ENCODE assay signal across 26 cellular contexts in genomic region chr1:201422026-201422425, GRCh38. TPM values are rescaled to one million over a fixed set of nuclear protein-coding genes. Genes with fewer than 3 reads are reported as not detected.
DNase-seq lines count a peak whose midpoint lies in the region; ATAC-seq, FAIRE-seq and TF ChIP-seq lines count a peak whose summit lies in the region.
"Had no signal": no experiment of that assay in that cellular context is flagged by ENCODE, and none has a peak within 500 bp of the region (broad histone marks: within the 10 kb centered on the region; RNA-seq: fewer than 3 reads in every experiment).

No MANE protein-coding gene starts in this region.

- H3K4me1 ChIP-seq in BLaER1 (peaks cover 37% of the 10 kb centered on the region), IMR-90 (ENCODE audit: control insufficient read depth, insufficient read depth, low read length) (no peaks in the 10 kb centered on the region), H1 (replicated peaks in 1 of 4; ENCODE audit: control insufficient read depth in 3 of 4, insufficient read depth in 4 of 4, low read length in 3 of 4) (peaks cover 0 to 10% (median 0%) of the 10 kb centered on the region in 4 experiments; a peak in 1 of 7 replicates), psoas muscle (peaks cover 39% of the 10 kb centered on the region)

- no TSS peak for BruUV-seq in IMR-90 (replicated peaks; lab: Mats Ljungman, UMichigan)

- H4K91ac ChIP-seq in IMR-90 (ENCODE audit: insufficient read depth, low read depth, low read length) (no peak overlapping the region), H1 (replicated peaks; ENCODE audit: insufficient read length, low read length) (no peak overlapping the region)

- DNase-seq in IMR-90 (no peak), H1 (ENCODE audit: low read depth in 1 of 2, low spot score in 2 of 2) (no peak), psoas muscle (no peak), AG20443 (ENCODE audit: low spot score) (no peak), midbrain (lab: John Stamatoyannopoulos, UW) (no peak)
- no peak for DNase-seq in activated T-cell treated with anti-CD3 and anti-CD28 coated beads, Interleukin-2, amount 50 U/mL, for 48 hours
- DNase-seq in activated naive CD8-positive, alpha-beta T cell treated with anti-CD3 and anti-CD28 coated beads, Interleukin-2, amount 50 U/mL, for 24 hours, result no peak
- DNase-seq: AML-193; CD8-positive, alpha-beta memory T cell; DMS 273 treated with DMSO at 0.1 percent for 48 hours; DMS79; GF-D8; NCI-H1092; NCI-H1417 treated with DMSO at 0.1 percent for 48 hours; NCI-H2081; NCI-H524 treated with DMSO at 0.1 percent for 48 hours; Right ventricle myocardium superior; RPMI8226 had no signal

- H3K27me3 Mint-ChIP-seq in activated naive CD8-positive, alpha-beta T cell treated with anti-CD3 and anti-CD28 coated beads, Interleukin-2, amount 50 U/mL, for 24 hours, result peaks cover 8% of the 10 kb centered on the region

- CTCF ChIA-PET in IMR-90 (lab: Yijun Ruan, JAX), result interaction anchor here (0.6 to 3.5 kb wide), 2 partner anchors 14 to 31 kb away, joined by 3 to 13 read pairs; no protein-coding TSS in a partner anchor
- CTCF ChIA-PET in H1 (lab: Charles Lee; ENCODE audit: partially characterized antibody), result interaction anchor here (0.7 to 7.0 kb wide), 10 partner anchors 10 to 110 kb away, joined by 3 to 60 read pairs (median 4); no protein-coding TSS in a partner anchor

- no peak overlapping the region for H2BK5ac ChIP-seq in IMR-90 (ENCODE audit: low read depth, low read length, poor library complexity, severe bottlenecking)
- no peak overlapping the region for H2BK5ac ChIP-seq in H1 (ENCODE audit: low read depth, low read length)

- no peak overlapping the region for H2BK15ac ChIP-seq in IMR-90 (ENCODE audit: low read depth, low read length)
- no peak overlapping the region for H2BK15ac ChIP-seq in H1 (ENCODE audit: low read length)

- H2BK12ac ChIP-seq in H1 (ENCODE audit: low read depth, low read length), result no peak overlapping the region; the same call in 1 of the 2 replicates

- 0 out of 2 replicates have a peak overlapping the region, but pooled peaks have one; percentile 26 for H3K9ac ChIP-seq in BLaER1
- no peak overlapping the region for H3K9ac ChIP-seq in IMR-90 (ENCODE audit: low read depth, low read length)
- no peak overlapping the region for H3K9ac ChIP-seq in H1 (replicated peaks in 1 of 4; ENCODE audit: extremely low read depth in 1 of 4, low read depth in 3 of 4, low read length in 3 of 4)

- no peaks in the 10 kb centered on the region for H3K9me3 Mint-ChIP-seq in activated naive CD8-positive, alpha-beta T cell treated with anti-CD3 and anti-CD28 coated beads, Interleukin-2, amount 50 U/mL, for 24 hours

- no peaks in the 10 kb centered on the region for H3K36me3 Mint-ChIP-seq in activated naive CD8-positive, alpha-beta T cell treated with anti-CD3 and anti-CD28 coated beads, Interleukin-2, amount 50 U/mL, for 24 hours (ENCODE audit: low read depth)
- H3K36me3 Mint-ChIP-seq: CD8-positive, alpha-beta memory T cell had no signal

- WGBS in IMR-90 (ENCODE audit: extremely low coverage in 2 of 2, insufficient read length in 1 of 2), 2 experiments, result no CpG with 5 or more reads among the region's 3 CpGs
- 78% methylated on average over 3 of the region's 3 CpGs; no CpG with 5 or more reads in 1 of the 2 experiments for WGBS in H1 (ENCODE audit: extremely low coverage in 1 of 2, insufficient coverage in 1 of 2, insufficient read length in 1 of 2, insufficient replicate concordance in 2 of 2, low coverage in 1 of 2, low lambda C conversion rate in 2 of 2, missing lambda C conversion rate in 1 of 2), 2 experiments
- 46 to 54% (median 52%) methylated on average over 3 of the region's 3 CpGs for WGBS in psoas muscle, 3 donors

- intact Hi-C loops in IMR-90 (cut with micrococcal nuclease) (no loop called here), psoas muscle (cut with DNase I) (no loop called here)

- H2AK9ac ChIP-seq in IMR-90 (replicated peaks; ENCODE audit: low read depth, low read length, poor library complexity), result no peak overlapping the region

- no peak for TF ChIP-seq CTCF in IMR-90 (conservative IDR thresholded peaks at IDR 0.05; ENCODE audit: low read depth, low read length)
- TF ChIP-seq CTCF in H1 (IDR thresholded peaks at IDR 0.05; ENCODE audit: control extremely low read depth in 1 of 3, insufficient read depth in 1 of 3, low read depth in 1 of 3, low read length in 3 of 3), result no peak
- no peak for TF ChIP-seq CTCF in psoas muscle (IDR thresholded peaks at IDR 0.05)

- H2AFZ ChIP-seq in IMR-90 (replicated peaks; ENCODE audit: low read length, poor library complexity), result peak overlapping the region; percentile 15
- H2AFZ ChIP-seq in H1 (ENCODE audit: low read length), result no peak overlapping the region

- no peaks in the 10 kb centered on the region for H3K79me2 ChIP-seq in H1 (ENCODE audit: control insufficient read depth in 1 of 2, insufficient read depth in 2 of 2, low read length in 2 of 2)

- no peak for TF ChIP-seq EP300 in H1 (IDR thresholded peaks at IDR 0.05; ENCODE audit: borderline replicate concordance in 1 of 2, low read depth in 2 of 2, low read length in 2 of 2)

- TF ChIP-seq RAD21 in IMR-90 (IDR thresholded peaks at IDR 0.05; ENCODE audit: low read length) (no peak), H1 (IDR thresholded peaks at IDR 0.05 in 1 of 2, conservative IDR thresholded peaks at IDR 0.05 in 1 of 2; ENCODE audit: low read depth in 2 of 2, low read length in 2 of 2) (no peak)

- H2BK120ac ChIP-seq in IMR-90 (ENCODE audit: low read depth, low read length), result no peak overlapping the region
- H2BK120ac ChIP-seq in H1 (replicated peaks; ENCODE audit: low read depth, low read length), result no peak overlapping the region

- H3K4me3 Mint-ChIP-seq in activated naive CD8-positive, alpha-beta T cell treated with anti-CD3 and anti-CD28 coated beads, Interleukin-2, amount 50 U/mL, for 24 hours, result no peak overlapping the region
- H3K4me3 Mint-ChIP-seq: CD8-positive, alpha-beta memory T cell had no signal

- H3K23ac ChIP-seq in IMR-90 (ENCODE audit: low read depth, low read length), result no peak overlapping the region
- no peak overlapping the region for H3K23ac ChIP-seq in H1 (ENCODE audit: insufficient read length)

- no peak for FAIRE-seq in H1 (lab: Jason Lieb, UNC)
- FAIRE-seq: A204.1, GM12891 had no signal

- H3K14ac ChIP-seq in IMR-90 (replicated peaks; ENCODE audit: low read depth, low read length) (no peak overlapping the region), H1 (ENCODE audit: insufficient read length) (no peak overlapping the region)

- H3K23me2 ChIP-seq in H1 (ENCODE audit: low read depth, low read length), result no peaks in the 10 kb centered on the region; the same call in 1 of the 2 replicates

- H3K4me3 ChIP-seq in BLaER1 (no peak overlapping the region), IMR-90 (ENCODE audit: insufficient read depth, low read depth, low read length) (no peak overlapping the region), H1 (ENCODE audit: extremely low read depth in 1 of 4, insufficient read depth in 2 of 4, low read depth in 3 of 4, low read length in 4 of 4) (no peak overlapping the region), psoas muscle (peak overlapping the region; percentile 19)

- POLR2A ChIA-PET in IMR-90 (lab: Charles Lee; ENCODE audit: unreplicated experiment) (no interaction called here), H1 (lab: Charles Lee; ENCODE audit: partially characterized antibody) (interaction anchor here (1.7 to 2.6 kb wide), 2 partner anchors 11 to 15 kb away, joined by 4 to 8 read pairs; no protein-coding TSS in a partner anchor)

- TF ChIP-seq POLR2A in IMR-90 (IDR thresholded peaks at IDR 0.05; ENCODE audit: low read depth, low read length) (no peak), H1 (IDR thresholded peaks at IDR 0.05; ENCODE audit: control extremely low read depth in 1 of 2, low read depth in 2 of 2, low read length in 2 of 2) (no peak)

- no peak overlapping the region for H3K4ac ChIP-seq in IMR-90 (ENCODE audit: low read depth, low read length)
- no peak overlapping the region for H3K4ac ChIP-seq in H1 (replicated peaks; ENCODE audit: insufficient read length, low read depth, low read length)

- H4K8ac ChIP-seq in IMR-90 (ENCODE audit: low read depth in 2 of 2, low read length in 2 of 2) (no peak overlapping the region), H1 (ENCODE audit: extremely low read depth, insufficient read depth, low read length) (peak overlapping the region; percentile 8; the same call in 1 of the 2 replicates)

- no peak overlapping the region for H3K27ac Mint-ChIP-seq in activated naive CD8-positive, alpha-beta T cell treated with anti-CD3 and anti-CD28 coated beads, Interleukin-2, amount 50 U/mL, for 24 hours
- H3K27ac Mint-ChIP-seq: CD8-positive, alpha-beta memory T cell had no signal

- no peaks in the 10 kb centered on the region for H3K79me1 ChIP-seq in IMR-90 (ENCODE audit: low read depth in 1 of 2, low read length in 2 of 2)
- H3K79me1 ChIP-seq in H1 (ENCODE audit: low read depth, low read length), result no peaks in the 10 kb centered on the region

- H3K27me3 ChIP-seq in BLaER1 (no peaks in the 10 kb centered on the region), IMR-90 (ENCODE audit: control insufficient read depth, insufficient read depth, low read length) (peaks cover 40% of the 10 kb centered on the region), H1 (replicated peaks in 1 of 4; ENCODE audit: control insufficient read depth in 3 of 4, extremely low read depth in 1 of 4, insufficient read depth in 3 of 4, low read length in 3 of 4) (0 out of 7 replicates have a peak, but pooled peaks cover 0 to 2% (median 0%) of the 10 kb centered on the region in 4 experiments), psoas muscle (ENCODE audit: insufficient read depth in 3 of 3, low read length in 2 of 3) (no peaks in the 10 kb centered on the region)

- no peak overlapping the region for H2AK5ac ChIP-seq in IMR-90 (ENCODE audit: low read depth, low read length)
- H2AK5ac ChIP-seq in H1 (ENCODE audit: low read depth, low read length), result no peak overlapping the region

- H2BK20ac ChIP-seq in IMR-90 (ENCODE audit: low read depth, low read length) (no peak overlapping the region), H1 (ENCODE audit: low read length) (no peak overlapping the region)

- H3K56ac ChIP-seq in IMR-90 (ENCODE audit: extremely low read depth, insufficient read depth, low read length) (no peak overlapping the region), H1 (replicated peaks; ENCODE audit: insufficient read length, low read depth, low read length) (no peak overlapping the region)

- no peak overlapping the region for H4K5ac ChIP-seq in IMR-90 (ENCODE audit: low read depth, low read length)
- H4K5ac ChIP-seq in H1 (ENCODE audit: insufficient read length, low read depth, low read length), result no peak overlapping the region

- H3K4me2 ChIP-seq in BLaER1 (peak overlapping the region; percentile 69), IMR-90 (ENCODE audit: low read depth, low read length) (no peak overlapping the region), H1 (ENCODE audit: insufficient read depth in 1 of 2, low read depth in 2 of 2, low read length in 2 of 2) (no peak overlapping the region)

- no peak overlapping the region for H3K18ac ChIP-seq in IMR-90 (ENCODE audit: low read depth, low read length)
- H3K18ac ChIP-seq in H1 (ENCODE audit: extremely low read depth, low read length), result no peak overlapping the region

- H3K36me3 ChIP-seq in BLaER1, result no peaks in the 10 kb centered on the region
- no peaks in the 10 kb centered on the region for H3K36me3 ChIP-seq in IMR-90 (ENCODE audit: control insufficient read depth, insufficient read depth, low read length)
- no peaks in the 10 kb centered on the region for H3K36me3 ChIP-seq in H1 (ENCODE audit: control insufficient read depth in 2 of 4, insufficient read depth in 4 of 4, low read length in 3 of 4)
- H3K36me3 ChIP-seq in psoas muscle (ENCODE audit: insufficient read depth in 1 of 2, low read depth in 1 of 2), result peaks cover 0 to 5% of the 10 kb centered on the region in 2 donors

- in situ Hi-C loops in IMR-90 (cut with MboI; ENCODE audit: low sequenced_read_pairs), result no loop called here

- dilution Hi-C loops in IMR-90 (cut with HindIII; ENCODE audit: low sequenced_read_pairs, unreplicated experiment), result no loop called here

- H3K27ac ChIP-seq in BLaER1, result peak overlapping the region; percentile 26; the same call in 1 of the 2 replicates
- H3K27ac ChIP-seq in IMR-90 (ENCODE audit: insufficient read depth, low read length), result no peak overlapping the region
- no peak overlapping the region for H3K27ac ChIP-seq in H1 (ENCODE audit: low read depth, low read length)
- peak overlapping the region; percentile 93 for H3K27ac ChIP-seq in psoas muscle
- H3K27ac ChIP-seq: C4-2B had no signal

- no peaks in the 10 kb centered on the region for H3K9me3 ChIP-seq in BLaER1
- H3K9me3 ChIP-seq in IMR-90 (ENCODE audit: control insufficient read depth, insufficient read depth, low read length), result peaks cover 5% of the 10 kb centered on the region
- no peaks in the 10 kb centered on the region; a peak in 1 of 4 replicates for H3K9me3 ChIP-seq in H1 (ENCODE audit: insufficient read depth in 2 of 2, low read depth in 1 of 2, low read length in 1 of 2)
- H3K9me3 ChIP-seq in psoas muscle, result no peaks in the 10 kb centered on the region

- ATAC-seq in IMR-90 (ENCODE audit: low read depth) (no peak), psoas muscle (peak; percentile 2)
- ATAC-seq in activated naive CD8-positive, alpha-beta T cell treated with anti-CD3 and anti-CD28 coated beads, Interleukin-2, amount 50 U/mL, for 24 hours, result no peak
- ATAC-seq: HCT116 had no signal

- H3K9me1 ChIP-seq in IMR-90 (ENCODE audit: insufficient read depth, low read length), result no peaks in the 10 kb centered on the region; the same call in 1 of the 2 replicates

- H3K4me1 Mint-ChIP-seq in activated naive CD8-positive, alpha-beta T cell treated with anti-CD3 and anti-CD28 coated beads, Interleukin-2, amount 50 U/mL, for 24 hours, result peaks cover 3% of the 10 kb centered on the region

- H4K20me1 ChIP-seq in BLaER1 (no peaks in the 10 kb centered on the region), IMR-90 (ENCODE audit: insufficient read depth, low read length) (no peaks in the 10 kb centered on the region), H1 (replicated peaks in 1 of 2; ENCODE audit: control insufficient read depth in 1 of 2, insufficient read depth in 2 of 2, low read length in 2 of 2) (no peaks in the 10 kb centered on the region)

RNA-seq across cellular contexts. Expression of gene TNNI1, which starts 0.5 kb away (rescaled TPM):
- not detected in 2 replicates for total RNA-seq in IMR-90 (2012; rRNA removed)
- polyA plus RNA-seq in IMR-90 (2012; rRNA removed), result not detected in 2 replicates
- polyA plus RNA-seq in IMR-90 (2012; cell fraction: cytosol; rRNA removed), result 0.02 TPM in 1 of 2 replicates, not detected in the other
- polyA plus RNA-seq in IMR-90 (2012; cell fraction: nucleus; rRNA removed; ENCODE audit: low replicate concordance), result 0.20 and 0.45 TPM in 2 replicates
- 0.29 and 0.50 TPM in 2 replicates for total RNA-seq in H1 (2021; fragmentation: NEBNext Ultra II Directional; extraction: Animal tissue kit (Norgen Biotek cat#: 25700))
- polyA plus RNA-seq in H1 (2011; rRNA removed), result 0.46 and 1.0 TPM in 2 replicates
- polyA plus RNA-seq in H1 (2011; cell fraction: cytosol; rRNA removed), result 1.5 TPM
- 0.81 TPM for polyA plus RNA-seq in H1 (2011; cell fraction: nucleus; rRNA removed)
- polyA plus RNA-seq in H1 (2012, experiment 1 of 2), result 0.54 to 1.4 TPM (median 1.1 TPM) in 4 replicates
- polyA plus RNA-seq in H1 (2012, experiment 2 of 2), result 0.97 TPM
- 0.18 TPM for polyA plus RNA-seq in H1 (2013, experiment 1 of 2)
- 0.20 TPM for polyA plus RNA-seq in H1 (2013, experiment 2 of 2)
- 0.28 and 0.34 TPM in 2 replicates for polyA minus RNA-seq in H1 (2011; rRNA and poly(A)+ RNA removed)
- not detected for polyA minus RNA-seq in H1 (2011; cell fraction: cytosol; rRNA and poly(A)+ RNA removed)
- polyA minus RNA-seq in H1 (2011; cell fraction: nucleus; rRNA and poly(A)+ RNA removed), result not detected
- total RNA-seq in psoas muscle, result 1,000 to 10,000 TPM; 2,137 to 4,600 (median 3,389) TPM
- 1,000 to 10,000 TPM in 2 of 3 donors, 100 to 1,000 TPM in 1; 734 to 2,687 (median 2,500) TPM for polyA plus RNA-seq in psoas muscle
- total RNA-seq: CD8-positive, alpha-beta memory T cell; H4; SK-MEL-5 had no signal
- polyA plus RNA-seq: AG04450; CD8-positive, alpha-beta memory T cell had no signal

RNA-seq across cellular contexts. Expression of gene LAD1, which starts 22.9 kb away (rescaled TPM):
- total RNA-seq in IMR-90 (2012; rRNA removed) (under 0.01 TPM in 1 of 2 replicates, not detected in the other), psoas muscle (10 to 100 TPM in 2 of 4 donors, 1 to 10 TPM in 1, under 1 TPM in 1; 0.92 to 17.7 (median 6.0) TPM)
- polyA plus RNA-seq in IMR-90 (2012; rRNA removed) (0.07 and 0.09 TPM in 2 replicates), H1 (2011; rRNA removed) (9.3 and 12.4 TPM in 2 replicates), psoas muscle (1 to 10 TPM in 2 of 3 donors, under 1 TPM in 1; 0.23 to 7.4 (median 5.4) TPM)
- polyA plus RNA-seq in IMR-90 (2012; cell fraction: cytosol; rRNA removed), result 0.02 TPM in 1 of 2 replicates, not detected in the other
- polyA plus RNA-seq in IMR-90 (2012; cell fraction: nucleus; rRNA removed; ENCODE audit: low replicate concordance), result 0.08 and 0.29 TPM in 2 replicates
- 30.5 and 32.8 TPM in 2 replicates for total RNA-seq in H1 (2021; fragmentation: NEBNext Ultra II Directional; extraction: Animal tissue kit (Norgen Biotek cat#: 25700))
- 9.9 TPM for polyA plus RNA-seq in H1 (2011; cell fraction: cytosol; rRNA removed)
- 16.3 TPM for polyA plus RNA-seq in H1 (2011; cell fraction: nucleus; rRNA removed)
- 17.1 to 22.3 TPM (median 20.0 TPM) in 4 replicates for polyA plus RNA-seq in H1 (2012, experiment 1 of 2)
- 21.6 TPM for polyA plus RNA-seq in H1 (2012, experiment 2 of 2)
- polyA plus RNA-seq in H1 (2013, experiment 1 of 2), result 20.5 TPM
- polyA plus RNA-seq in H1 (2013, experiment 2 of 2), result 20.2 TPM
- polyA minus RNA-seq in H1 (2011; rRNA and poly(A)+ RNA removed), result 7.7 and 10.7 TPM in 2 replicates
- polyA minus RNA-seq in H1 (2011; cell fraction: cytosol; rRNA and poly(A)+ RNA removed), result 8.4 TPM
- 13.1 TPM for polyA minus RNA-seq in H1 (2011; cell fraction: nucleus; rRNA and poly(A)+ RNA removed)
- total RNA-seq: CD8-positive, alpha-beta memory T cell; H4 had no signal
- polyA plus RNA-seq: CD8-positive, alpha-beta memory T cell had no signal

RNA-seq across cellular contexts. Expression of gene TNNT2, which starts 44.5 kb away (rescaled TPM):
- 0.18 and 0.56 TPM in 2 replicates for total RNA-seq in IMR-90 (2012; rRNA removed)
- 1.2 TPM in 2 replicates for polyA plus RNA-seq in IMR-90 (2012; rRNA removed)
- 0.29 and 1.1 TPM in 2 replicates for polyA plus RNA-seq in IMR-90 (2012; cell fraction: cytosol; rRNA removed)
- 1.0 and 2.0 TPM in 2 replicates for polyA plus RNA-seq in IMR-90 (2012; cell fraction: nucleus; rRNA removed; ENCODE audit: low replicate concordance)
- 21.0 and 22.6 TPM in 2 replicates for total RNA-seq in H1 (2021; fragmentation: NEBNext Ultra II Directional; extraction: Animal tissue kit (Norgen Biotek cat#: 25700))
- 3.1 and 5.3 TPM in 2 replicates for polyA plus RNA-seq in H1 (2011; rRNA removed)
- 13.9 TPM for polyA plus RNA-seq in H1 (2011; cell fraction: cytosol; rRNA removed)
- polyA plus RNA-seq in H1 (2011; cell fraction: nucleus; rRNA removed), result 21.3 TPM
- 14.8 to 17.7 TPM (median 16.7 TPM) in 4 replicates for polyA plus RNA-seq in H1 (2012, experiment 1 of 2)
- polyA plus RNA-seq in H1 (2012, experiment 2 of 2), result 4.4 TPM
- 15.5 TPM for polyA plus RNA-seq in H1 (2013, experiment 1 of 2)
- 14.1 TPM for polyA plus RNA-seq in H1 (2013, experiment 2 of 2)
- polyA minus RNA-seq in H1 (2011; rRNA and poly(A)+ RNA removed), result 5.8 and 8.4 TPM in 2 replicates
- polyA minus RNA-seq in H1 (2011; cell fraction: cytosol; rRNA and poly(A)+ RNA removed), result 7.2 TPM
- polyA minus RNA-seq in H1 (2011; cell fraction: nucleus; rRNA and poly(A)+ RNA removed), result 13.0 TPM
- 10 to 100 TPM in 1 of 4 donors, 1 to 10 TPM in 3; 4.3 to 26.6 (median 6.1) TPM for total RNA-seq in psoas muscle
- 1 to 10 TPM in 2 of 3 donors, under 1 TPM in 1; 0.52 to 5.9 (median 4.3) TPM for polyA plus RNA-seq in psoas muscle
- total RNA-seq: CD8-positive, alpha-beta memory T cell; H4; SK-MEL-5 had no signal
- polyA plus RNA-seq: CD8-positive, alpha-beta memory T cell had no signal

RNA-seq across cellular contexts. Expression of gene PHLDA3, which starts 47.0 kb away (rescaled TPM):
- 41.6 and 44.2 TPM in 2 replicates for total RNA-seq in IMR-90 (2012; rRNA removed)
- 102 and 122 TPM in 2 replicates for polyA plus RNA-seq in IMR-90 (2012; rRNA removed)
- 50.7 and 178 TPM in 2 replicates for polyA plus RNA-seq in IMR-90 (2012; cell fraction: cytosol; rRNA removed)
- polyA plus RNA-seq in IMR-90 (2012; cell fraction: nucleus; rRNA removed; ENCODE audit: low replicate concordance), result 49.6 and 125 TPM in 2 replicates
- 27.5 and 27.7 TPM in 2 replicates for total RNA-seq in H1 (2021; fragmentation: NEBNext Ultra II Directional; extraction: Animal tissue kit (Norgen Biotek cat#: 25700))
- 25.5 and 42.8 TPM in 2 replicates for polyA plus RNA-seq in H1 (2011; rRNA removed)
- 54.2 TPM for polyA plus RNA-seq in H1 (2011; cell fraction: cytosol; rRNA removed)
- polyA plus RNA-seq in H1 (2011; cell fraction: nucleus; rRNA removed), result 49.9 TPM
- polyA plus RNA-seq in H1 (2012, experiment 1 of 2), result 20.2 to 38.8 TPM (median 34.1 TPM) in 4 replicates
- 27.9 TPM for polyA plus RNA-seq in H1 (2012, experiment 2 of 2)
- 10.0 TPM for polyA plus RNA-seq in H1 (2013, experiment 1 of 2)
- 11.0 TPM for polyA plus RNA-seq in H1 (2013, experiment 2 of 2)
- 10.2 and 11.8 TPM in 2 replicates for polyA minus RNA-seq in H1 (2011; rRNA and poly(A)+ RNA removed)
- 26.1 TPM for polyA minus RNA-seq in H1 (2011; cell fraction: cytosol; rRNA and poly(A)+ RNA removed)
- 40.8 TPM for polyA minus RNA-seq in H1 (2011; cell fraction: nucleus; rRNA and poly(A)+ RNA removed)
- 100 to 1,000 TPM in 1 of 4 donors, 10 to 100 TPM in 3; 41.8 to 116 (median 78.9) TPM for total RNA-seq in psoas muscle
- polyA plus RNA-seq in psoas muscle, result 10 to 100 TPM; 42.3 to 62.4 (median 55.1) TPM

Comparison
In these comparisons a context has a peak if more than half of its experiments do, and no peak if none do; other contexts are left out.
1. H3K27ac ChIP-seq: peak in BLaER1 (single experiment) and psoas muscle (single experiment); none in IMR-90 (single experiment) and H1 (single experiment).
2. ATAC-seq: peak in psoas muscle (4 of 4); none in IMR-90 (single experiment) and activated naive CD8-positive, alpha-beta T cell treated with anti-CD3 and anti-CD28 coated beads, Interleukin-2, amount 50 U/mL, for 24 hours (single experiment).
3. RNA of gene TNNI1, which starts 0.5 kb away (total RNA-seq): 2,137 to 4,600 TPM in psoas muscle; 0.29 to 0.50 TPM in H1 and not detected in IMR-90; every median in the first group is over 1,000 times any median in the second.